Comparison of ENCODE assay signal across 38 cellular contexts in genomic region chr17:79405823-79406222, GRCh38.
"Had no signal": no experiment of that assay in that cellular context is flagged by ENCODE, and none has a peak within 500 bp of the region (broad histone marks: within the 10 kb centered on the region; RNA-seq: fewer than 3 reads in every experiment).

No MANE protein-coding gene starts in this region.

- FAIRE-seq: bronchial epithelial cell, TTC549 had no signal

- H3K4me3 ChIP-seq: adrenal gland, ascending aorta, cardiac muscle cell had no signal

- H3K36me3 ChIP-seq: adrenal gland, ascending aorta, cardiac muscle cell had no signal

- H3K36me3 Mint-ChIP-seq: activated CD4-positive, alpha-beta memory T cell treated with anti-CD3 and anti-CD28 coated beads for 36 hours; activated naive CD4-positive, alpha-beta T cell treated with anti-CD3 and anti-CD28 coated beads, Interleukin-2, amount 50 U/mL, for 72 hours; activated naive CD8-positive, alpha-beta T cell treated with anti-CD3 and anti-CD28 coated beads for 36 hours; brain had no signal

- H3K9me3 Mint-ChIP-seq: activated B cell treated with CpG ODN at 0.5 μM for 24 hours; activated CD4-positive, alpha-beta memory T cell treated with anti-CD3 and anti-CD28 coated beads for 36 hours; activated CD4-positive, alpha-beta T cell treated with anti-CD3 and anti-CD28 coated beads, Interleukin-2, amount 10 ng/mL, durations not matched to agents 24 days and 14 days; activated CD8-positive, alpha-beta T cell treated with anti-CD3 and anti-CD28 coated beads for 36 hours; activated naive CD4-positive, alpha-beta T cell treated with anti-CD3 and anti-CD28 coated beads for 36 hours; activated naive CD4-positive, alpha-beta T cell treated with anti-CD3 and anti-CD28 coated beads, Interleukin-2, amount 50 U/mL, for 72 hours; activated naive CD8-positive, alpha-beta T cell treated with anti-CD3 and anti-CD28 coated beads for 36 hours; activated T-cell treated with anti-CD3 and anti-CD28 coated beads, Interleukin-2, amount 50 U/mL, for 4 hours; activated T-cell treated with anti-CD3 and anti-CD28 coated beads, Interleukin-2, amount 50 U/mL, for 72 hours; activated T-helper 1 cell treated with anti-CD3 and anti-CD28 coated beads, Interleukin-12 subunit alpha, Interleukin-12 subunit beta, Interleukin-2, Interleukin-4 antibody, amounts not matched to agents 30 ng/mL and 10 ng/mL and 1 ng/mL, durations not matched to agents 14 hours and 24 hours and 36 hours; activated T-helper 17 cell treated with anti-CD3 and anti-CD28 coated beads, Interleukin-2, amount 50 U/mL, for 72 hours; central memory CD8-positive, alpha-beta T cell; T-helper 1 cell treated with Interleukin-12 subunit alpha and Interleukin-12 subunit beta and Interleukin-4 antibody, amounts not matched to agents 30 μg/mL and 1 μg/mL, for 36 hours; T-helper 2 cell treated with Interferon-gamma antibody and Interleukin-4, amounts not matched to agents 5 μg/mL and 100 μg/mL, for 36 hours had no signal

- H3K27ac Mint-ChIP-seq: activated B cell treated with CpG ODN at 0.5 μM for 24 hours; activated CD4-positive, alpha-beta memory T cell treated with anti-CD3 and anti-CD28 coated beads for 36 hours; activated CD4-positive, alpha-beta T cell treated with anti-CD3 and anti-CD28 coated beads, Interleukin-2, amount 10 ng/mL, durations not matched to agents 24 days and 14 days; activated CD8-positive, alpha-beta T cell treated with anti-CD3 and anti-CD28 coated beads for 36 hours; activated naive CD4-positive, alpha-beta T cell treated with anti-CD3 and anti-CD28 coated beads for 36 hours; activated naive CD4-positive, alpha-beta T cell treated with anti-CD3 and anti-CD28 coated beads, Interleukin-2, amount 50 U/mL, for 72 hours; activated naive CD8-positive, alpha-beta T cell treated with anti-CD3 and anti-CD28 coated beads for 36 hours; activated T-cell treated with anti-CD3 and anti-CD28 coated beads, Interleukin-2, amount 50 U/mL, for 72 hours; activated T-helper 1 cell treated with anti-CD3 and anti-CD28 coated beads, Interleukin-12 subunit alpha, Interleukin-12 subunit beta, Interleukin-2, Interleukin-4 antibody, amounts not matched to agents 30 ng/mL and 10 ng/mL and 1 ng/mL, durations not matched to agents 14 hours and 24 hours and 36 hours; activated T-helper 17 cell treated with anti-CD3 and anti-CD28 coated beads, Interleukin-2, amount 50 U/mL, for 72 hours; T-helper 1 cell treated with Interleukin-12 subunit alpha and Interleukin-12 subunit beta and Interleukin-4 antibody, amounts not matched to agents 30 μg/mL and 1 μg/mL, for 36 hours; T-helper 2 cell treated with Interferon-gamma antibody and Interleukin-4, amounts not matched to agents 5 μg/mL and 100 μg/mL, for 36 hours had no signal

- H3K27ac ChIP-seq: adrenal gland, ascending aorta, cardiac muscle cell, VCaP had no signal

- ATAC-seq: activated CD8-positive, alpha-beta T cell treated with anti-CD3 and anti-CD28 coated beads for 36 hours; activated naive CD4-positive, alpha-beta T cell treated with anti-CD3 and anti-CD28 coated beads, Interleukin-2, amount 50 U/mL, for 72 hours; activated T-cell treated with anti-CD3 and anti-CD28 coated beads, Interleukin-2, amount 50 U/mL, for 4 hours; activated T-cell treated with anti-CD3 and anti-CD28 coated beads, Interleukin-2, amount 50 U/mL, for 72 hours; activated T-helper 17 cell treated with anti-CD3 and anti-CD28 coated beads, Interleukin-2, amount 50 U/mL, for 72 hours had no signal

- H3K4me1 ChIP-seq: adrenal gland had no signal

- H3K9me3 ChIP-seq: adrenal gland, ascending aorta had no signal

- DNase-seq: activated B cell treated with CpG ODN at 0.5 μM for 24 hours; activated CD4-positive, alpha-beta memory T cell treated with anti-CD3 and anti-CD28 coated beads for 36 hours; activated CD4-positive, alpha-beta T cell treated with anti-CD3 and anti-CD28 coated beads for 4 hours; activated CD4-positive, alpha-beta T cell treated with anti-CD3 and anti-CD28 coated beads, Interleukin-2, amount 10 ng/mL, durations not matched to agents 24 days and 14 days; activated CD4-positive, alpha-beta T cell treated with anti-CD3 and anti-CD28 coated beads, Interleukin-2, amount 50 U/mL, for 1 hour; activated CD4-positive, alpha-beta T cell treated with anti-CD3 and anti-CD28 coated beads, Interleukin-2, amount 50 U/mL, for 4 hours; activated CD4-positive, CD25-positive, alpha-beta regulatory T cell treated with anti-CD3 and anti-CD28 coated beads, Interleukin-2, amount 50 U/mL, for 72 hours; activated CD8-positive, alpha-beta memory T cell treated with anti-CD3 and anti-CD28 coated beads, Interleukin-2, amount 50 U/mL, for 4 hours; activated CD8-positive, alpha-beta T cell treated with anti-CD3 and anti-CD28 coated beads for 36 hours; activated effector memory CD4-positive, alpha-beta T cell treated with anti-CD3 and anti-CD28 coated beads, Interleukin-2, amount 50 U/mL, for 16 hours; activated gamma-delta T cell treated with Interleukin-2 at 50 U/mL for 16 hours; activated naive CD4-positive, alpha-beta T cell; activated naive CD4-positive, alpha-beta T cell treated with anti-CD3 and anti-CD28 coated beads for 36 hours; activated naive CD4-positive, alpha-beta T cell treated with anti-CD3 and anti-CD28 coated beads, Interleukin-2, amount 50 U/mL, for 16 hours; activated naive CD8-positive, alpha-beta T cell treated with anti-CD3 and anti-CD28 coated beads for 36 hours; activated T-cell treated with anti-CD3 and anti-CD28 coated beads for 4 hours; activated T-cell treated with anti-CD3 and anti-CD28 coated beads, Interleukin-2, amount 50 U/mL, for 1 hour; activated T-cell treated with anti-CD3 and anti-CD28 coated beads, Interleukin-2, amount 50 U/mL, for 4 hours; activated T-cell treated with anti-CD3 and anti-CD28 coated beads, Interleukin-2, amount 50 U/mL, for 72 hours; adrenal gland; amniotic stem cell; caudate nucleus; cerebellar nuclear complex; T-helper 1 cell; T-helper 2 cell; T-helper 9 cell had no signal

- H3K4me3 Mint-ChIP-seq: activated B cell treated with CpG ODN at 0.5 μM for 24 hours; activated CD4-positive, alpha-beta memory T cell treated with anti-CD3 and anti-CD28 coated beads for 36 hours; activated CD4-positive, alpha-beta T cell treated with anti-CD3 and anti-CD28 coated beads, Interleukin-2, amount 10 ng/mL, durations not matched to agents 24 days and 14 days; activated CD8-positive, alpha-beta T cell treated with anti-CD3 and anti-CD28 coated beads for 36 hours; activated naive CD4-positive, alpha-beta T cell treated with anti-CD3 and anti-CD28 coated beads for 36 hours; activated naive CD8-positive, alpha-beta T cell treated with anti-CD3 and anti-CD28 coated beads for 36 hours; activated T-cell treated with anti-CD3 and anti-CD28 coated beads, Interleukin-2, amount 50 U/mL, for 4 hours; activated T-cell treated with anti-CD3 and anti-CD28 coated beads, Interleukin-2, amount 50 U/mL, for 72 hours; activated T-helper 1 cell treated with anti-CD3 and anti-CD28 coated beads, Interleukin-12 subunit alpha, Interleukin-12 subunit beta, Interleukin-2, Interleukin-4 antibody, amounts not matched to agents 30 ng/mL and 10 ng/mL and 1 ng/mL, durations not matched to agents 14 hours and 24 hours and 36 hours; activated T-helper 17 cell treated with anti-CD3 and anti-CD28 coated beads, Interleukin-2, amount 50 U/mL, for 72 hours; brain; central memory CD8-positive, alpha-beta T cell; T-helper 1 cell treated with Interleukin-12 subunit alpha and Interleukin-12 subunit beta and Interleukin-4 antibody, amounts not matched to agents 30 μg/mL and 1 μg/mL, for 36 hours; T-helper 2 cell treated with Interferon-gamma antibody and Interleukin-4, amounts not matched to agents 5 μg/mL and 100 μg/mL, for 36 hours had no signal
